ENCODE assay signal across 19 cellular contexts in the genomic region with DNA sequence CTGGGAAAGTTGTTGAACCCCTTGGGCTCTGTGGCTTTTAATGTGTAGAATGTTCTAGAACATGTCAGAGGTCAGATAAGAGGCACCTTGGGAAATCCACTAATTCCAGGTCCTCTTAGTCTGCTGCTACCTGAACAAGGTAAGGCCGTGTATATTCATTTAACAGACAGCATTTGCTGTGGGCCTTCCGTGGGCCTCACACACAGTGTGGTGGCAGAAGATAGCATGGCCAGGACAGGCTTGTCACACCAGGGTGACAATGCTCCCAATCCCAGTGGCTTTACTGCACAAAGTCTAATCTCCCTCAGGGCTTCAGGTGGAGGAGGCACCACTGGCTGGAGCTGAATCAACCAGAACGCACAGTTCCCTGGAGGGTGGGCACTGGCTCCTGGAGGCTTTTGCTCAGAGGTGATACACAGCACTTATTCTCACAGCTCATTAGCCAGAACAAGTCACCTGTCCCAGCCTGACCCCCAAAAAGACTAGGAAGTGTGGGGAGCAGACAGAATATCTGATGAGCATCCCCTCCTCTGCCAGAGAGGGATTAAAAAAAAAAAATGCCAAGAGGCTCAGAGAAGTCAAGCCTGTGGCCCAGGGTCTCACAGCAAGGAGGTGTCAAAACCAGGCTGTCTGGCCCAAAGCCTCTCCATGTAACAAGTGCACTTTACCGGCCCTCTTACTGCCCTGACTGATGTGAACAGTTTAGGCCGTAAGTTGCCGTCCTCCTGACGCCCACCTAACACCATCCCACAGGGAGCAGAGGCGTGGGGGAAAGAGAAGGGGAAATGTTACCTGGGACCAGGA.
"Had no signal": no experiment of that assay in that cellular context is flagged by ENCODE, and none has a peak within 500 bp of the region (broad histone marks: within the 10 kb centered on the region; RNA-seq: fewer than 3 reads in every experiment).

No MANE protein-coding gene starts in this region.

- DNase-seq: activated B cell treated with CpG ODN at 0.5 μM for 24 hours; activated CD4-positive, alpha-beta T cell treated with anti-CD3 and anti-CD28 coated beads for 1 hour; activated CD4-positive, alpha-beta T cell treated with anti-CD3 and anti-CD28 coated beads, Interleukin-2, amount 10 ng/mL, durations not matched to agents 24 days and 14 days; activated CD4-positive, alpha-beta T cell treated with anti-CD3 and anti-CD28 coated beads, Interleukin-2, amount 50 U/mL, for 48 hours; activated gamma-delta T cell; activated naive CD4-positive, alpha-beta T cell treated with anti-CD3 and anti-CD28 coated beads for 36 hours; activated T-cell treated with anti-CD3 and anti-CD28 coated beads for 4 hours; amygdala; KBM-7; NCI-H1048; NCI-H146; NCI-H187 treated with DMSO at 0.1 percent for 48 hours; NCI-H2081 treated with DMSO at 0.1 percent for 48 hours; NCI-H446; NCI-H524; SHP77; T-helper 17 cell; T-helper 9 cell had no signal

- ATAC-seq: activated T-helper 17 cell treated with anti-CD3 and anti-CD28 coated beads, Interleukin-2, amount 50 U/mL, for 72 hours; T-helper 17 cell had no signal
